ENCODE assay signal across 11 cellular contexts in the genomic region with DNA sequence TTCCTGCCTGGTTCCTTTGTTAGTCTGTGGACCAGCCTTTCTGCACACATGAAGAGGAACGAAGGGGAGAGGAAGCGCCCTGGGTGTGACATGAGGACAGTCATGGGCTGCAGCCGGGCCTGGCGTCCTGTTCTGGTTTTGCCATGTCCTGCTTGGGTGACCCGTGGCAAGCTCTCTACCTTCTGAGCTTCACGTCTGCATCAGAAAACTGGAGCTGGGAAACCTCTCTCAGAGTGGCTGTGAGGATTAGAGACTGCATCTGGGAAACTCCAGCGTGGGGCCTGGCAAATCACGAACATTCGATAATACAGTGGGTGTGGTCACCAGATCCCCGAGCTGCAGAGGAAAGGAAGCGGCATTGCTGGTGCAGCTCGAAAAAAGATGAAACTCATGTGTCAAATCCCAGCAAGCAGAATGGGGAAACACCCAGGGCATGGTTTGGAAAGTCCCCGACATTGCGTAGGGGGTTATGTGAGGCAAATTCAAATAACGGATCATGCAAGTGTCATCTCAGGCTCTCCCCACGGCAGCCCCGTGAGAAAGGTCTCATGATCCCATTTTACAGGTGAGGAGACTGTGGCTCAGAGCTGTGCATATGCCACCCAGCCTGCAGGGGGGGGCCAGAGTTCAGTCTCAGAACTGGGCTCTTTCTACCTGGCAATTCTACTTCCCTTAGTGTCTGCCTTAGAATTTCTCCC.
A peak's percentile ranks its signal among the peaks of the same experiment; 100 is the strongest.
DNase-seq lines count a peak whose midpoint lies in the region; ATAC-seq and TF ChIP-seq lines count a peak whose summit lies in the region.
"Had no signal": no experiment of that assay in that cellular context is flagged by ENCODE, and none has a peak within 500 bp of the region (broad histone marks: within the 10 kb centered on the region; RNA-seq: fewer than 3 reads in every experiment).

No MANE protein-coding gene starts in this region.

- no peaks in the 10 kb centered on the region for H3F3A ChIP-seq in MM.1S (ENCODE audit: insufficient read depth, low read length)
- H3F3A ChIP-seq in GM23248 (ENCODE audit: insufficient read depth), result no peaks in the 10 kb centered on the region

- H3K4me2 ChIP-seq in MM.1S (ENCODE audit: low read depth, low read length) (no peak overlapping the region), GM23248 (ENCODE audit: unreplicated experiment) (no peak overlapping the region)

- H3K9ac ChIP-seq in MM.1S (ENCODE audit: low read length), result no peak overlapping the region
- H3K9ac ChIP-seq in GM23248, result no peak overlapping the region

- H3K36me3 ChIP-seq in MM.1S (replicated peaks; ENCODE audit: insufficient read depth, low read length) (no peaks in the 10 kb centered on the region), GM23248 (ENCODE audit: low read depth) (no peaks in the 10 kb centered on the region), WERI-Rb-1 (no peaks in the 10 kb centered on the region)

- H3K9me2 ChIP-seq in MM.1S (replicated peaks; ENCODE audit: insufficient read depth, low read length) (no peaks in the 10 kb centered on the region), GM23248 (ENCODE audit: insufficient read depth) (no peaks in the 10 kb centered on the region)

- TF ChIP-seq CTCF in GM12872 (IDR thresholded peaks at IDR 0.05; ENCODE audit: insufficient read depth, low read depth, low read length) (peak; percentile 65), MM.1S (IDR thresholded peaks at IDR 0.05; ENCODE audit: low read length) (peak; percentile 16), foreskin keratinocyte (conservative IDR thresholded peaks at IDR 0.05) (peak; percentile 30), WERI-Rb-1 (IDR thresholded peaks at IDR 0.05; ENCODE audit: low read depth, low read length) (no peak)

- H4K20me1 ChIP-seq in MM.1S (ENCODE audit: insufficient read depth, low read length), result no peaks in the 10 kb centered on the region
- no peaks in the 10 kb centered on the region for H4K20me1 ChIP-seq in GM23248 (ENCODE audit: insufficient read depth)

- no peaks in the 10 kb centered on the region for H3K79me2 ChIP-seq in MM.1S (ENCODE audit: low read length)
- H3K79me2 ChIP-seq in GM23248 (ENCODE audit: insufficient read depth), result no peaks in the 10 kb centered on the region

- 29 to 32% methylated on average over 16 to 17 of the region's 17 CpGs for WGBS in GM23248 (ENCODE audit: low coverage in 1 of 2, low lambda C conversion rate in 2 of 2, missing lambda C conversion rate in 2 of 2), 2 experiments

- peak; percentile 62 for ATAC-seq in GM19372 (IDR thresholded peaks at IDR 0.05; ENCODE audit: low read depth, unreplicated experiment)
- no peak for ATAC-seq in foreskin keratinocyte

- H3K27ac ChIP-seq in MM.1S (ENCODE audit: low read length), result no peak overlapping the region
- no peak overlapping the region for H3K27ac ChIP-seq in foreskin keratinocyte
- H3K27ac ChIP-seq in GM23248, result no peak overlapping the region
- no peak overlapping the region for H3K27ac ChIP-seq in WERI-Rb-1
- H3K27ac ChIP-seq: epithelial cell of prostate, HL-60 had no signal

- H3K4me3 ChIP-seq in MM.1S (ENCODE audit: low read length), result no peak overlapping the region
- no peak overlapping the region for H3K4me3 ChIP-seq in GM23248
- no peak overlapping the region for H3K4me3 ChIP-seq in WERI-Rb-1 (ENCODE audit: low read depth, low read length)

- DNase-seq in MM.1S, result no peak
- DNase-seq in foreskin keratinocyte, result no peak
- DNase-seq in GM23248, result no peak
- no peak for DNase-seq in NCI-H2171 (lab: John Stamatoyannopoulos, UW)
- no peak for DNase-seq in pons (ENCODE audit: low spot score)
- DNase-seq in WERI-Rb-1, result no peak
- DNase-seq: NCI-H1694 had no signal

- H3K4me1 ChIP-seq in MM.1S (ENCODE audit: low read length) (no peaks in the 10 kb centered on the region), foreskin keratinocyte (no peaks in the 10 kb centered on the region), GM23248 (ENCODE audit: insufficient read depth) (no peaks in the 10 kb centered on the region)

- no peak overlapping the region for H2AFZ ChIP-seq in MM.1S (ENCODE audit: low read length)
- no peak overlapping the region for H2AFZ ChIP-seq in GM23248

- no peaks in the 10 kb centered on the region for H3K27me3 ChIP-seq in MM.1S (replicated peaks; ENCODE audit: insufficient read depth, low read length)
- no peaks in the 10 kb centered on the region for H3K27me3 ChIP-seq in foreskin keratinocyte
- no peaks in the 10 kb centered on the region for H3K27me3 ChIP-seq in GM23248 (replicated peaks; ENCODE audit: insufficient read depth)
- H3K27me3 ChIP-seq in WERI-Rb-1 (ENCODE audit: insufficient read depth, low read depth, severe bottlenecking), result no peaks in the 10 kb centered on the region

- H3K9me3 ChIP-seq in MM.1S (replicated peaks; ENCODE audit: insufficient read depth, low read length), result no peaks in the 10 kb centered on the region
- no peaks in the 10 kb centered on the region for H3K9me3 ChIP-seq in GM23248 (ENCODE audit: low read depth)
- H3K9me3 ChIP-seq in WERI-Rb-1 (ENCODE audit: severe bottlenecking), result no peaks in the 10 kb centered on the region

- in situ Hi-C loops in GM23248 (cut with MboI), result no loop called here
